In the genomic region with DNA sequence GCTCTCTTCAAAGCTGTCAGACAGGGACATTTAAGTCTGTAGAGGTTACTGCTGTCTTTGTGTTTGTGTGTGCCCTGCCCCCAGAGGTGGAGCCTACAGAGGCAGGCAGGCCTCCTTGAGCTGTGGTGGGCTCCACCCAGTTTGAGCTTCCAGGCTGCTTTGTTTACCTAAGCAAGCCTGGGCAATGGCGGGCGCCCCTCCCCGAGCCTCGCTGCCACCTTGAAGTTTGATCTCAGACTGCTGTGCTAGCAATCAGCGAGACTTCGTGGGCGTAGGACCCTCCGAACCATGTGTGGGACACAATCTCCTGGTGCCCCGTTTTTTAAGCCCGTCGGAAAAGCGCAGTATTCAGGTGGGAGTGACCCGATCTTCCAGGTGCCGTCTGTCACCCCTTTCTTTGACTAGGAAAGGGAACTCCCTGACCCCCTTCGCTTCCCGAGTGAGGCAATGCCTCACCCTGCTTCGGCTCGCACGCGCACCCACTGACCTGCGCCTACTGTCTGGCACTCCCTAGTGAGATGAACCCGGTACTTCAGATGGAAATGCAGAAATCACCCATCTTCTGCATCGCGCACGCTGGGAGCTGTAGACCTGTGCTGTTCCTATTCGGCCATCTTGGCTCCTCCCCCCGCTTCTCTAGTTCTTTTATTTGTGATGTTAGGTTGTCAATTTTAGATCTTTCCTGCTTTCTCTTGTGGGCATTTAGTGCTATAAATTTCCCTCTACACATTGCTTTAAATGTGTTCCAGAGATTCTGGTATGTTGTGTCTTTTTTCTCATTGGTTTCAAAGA, we compare ENCODE assay signal across 8 cellular contexts. TPM values are rescaled to one million over a fixed set of nuclear protein-coding genes. Genes with fewer than 3 reads are reported as not detected.
DNase-seq lines count a peak whose midpoint lies in the region; ATAC-seq and TF ChIP-seq lines count a peak whose summit lies in the region.
"Not testable (repeated sequence)": the region's sequence is repeated elsewhere in the genome, so short reads cannot be mapped to it uniquely, and the experiment has no call there.

No MANE protein-coding gene starts in this region.

- DNase-seq in DMS53 (lab: John Stamatoyannopoulos, UW) (peak; percentile 58), NCI-H1105 treated with DMSO at 0.1 percent for 48 hours (lab: John Stamatoyannopoulos, UW) (peak; percentile 26), NCI-H2171 (lab: John Stamatoyannopoulos, UW) (peak; percentile 7), NCI-H69 (lab: John Stamatoyannopoulos, UW) (peak; percentile 7)
- not testable (repeated sequence) for DNase-seq in HEK293T (ENCODE audit: extremely low spot score); Panc1 (ENCODE audit: low read depth, low spot score); stomach

- CTCF ChIA-PET in HEK293T (lab: Yijun Ruan, JAX); Panc1 (lab: Charles Lee): not testable (repeated sequence)

- not testable (repeated sequence) for H3K4me3 Mint-ChIP-seq in activated naive CD4-positive, alpha-beta T cell treated with anti-CD3 and anti-CD28 coated beads, Interleukin-2, amount 50 U/mL, for 24 hours

- not testable (repeated sequence) for H3K9me3 Mint-ChIP-seq in activated naive CD4-positive, alpha-beta T cell treated with anti-CD3 and anti-CD28 coated beads, Interleukin-2, amount 50 U/mL, for 24 hours

- H3K27me3 Mint-ChIP-seq in activated naive CD4-positive, alpha-beta T cell treated with anti-CD3 and anti-CD28 coated beads, Interleukin-2, amount 50 U/mL, for 24 hours, result not testable (repeated sequence)

- intact Hi-C loops in Panc1 (cut with micrococcal nuclease; ENCODE audit: unreplicated experiment); stomach (cut with DNase I; ENCODE audit: low total_unique reads): not testable (repeated sequence)

- ATAC-seq in Panc1, result not testable (repeated sequence)

- 60 to 83% (median 67%) methylated on average over 18 to 27 of the region's 27 CpGs for WGBS in stomach, 5 donors

- TF ChIP-seq CTCF in Panc1 (IDR thresholded peaks at IDR 0.05); stomach (IDR thresholded peaks at IDR 0.05): not testable (repeated sequence)

- H3K27ac Mint-ChIP-seq in activated naive CD4-positive, alpha-beta T cell treated with anti-CD3 and anti-CD28 coated beads, Interleukin-2, amount 50 U/mL, for 24 hours, result peak overlapping the region; percentile 46

- not testable (repeated sequence) for TF ChIP-seq EP300 in stomach (IDR thresholded peaks at IDR 0.05)

- not testable (repeated sequence) for H3K9me3 ChIP-seq in Panc1 (ENCODE audit: control insufficient read depth, insufficient read depth, low read depth, low read length); stomach

- not testable (repeated sequence) for H3K36me3 Mint-ChIP-seq in activated naive CD4-positive, alpha-beta T cell treated with anti-CD3 and anti-CD28 coated beads, Interleukin-2, amount 50 U/mL, for 24 hours

- in situ Hi-C loops in Panc1 (cut with HindIII; ENCODE audit: low pct_unique_long_range_greater_than_20kb, low sequenced_read_pairs), result not testable (repeated sequence)

- not testable (repeated sequence) for H3K27ac ChIP-seq in Panc1 (ENCODE audit: low read length); stomach

- not testable (repeated sequence) for H3K27me3 ChIP-seq in Panc1 (ENCODE audit: control insufficient read depth, insufficient read depth, low read length); stomach

- TF ChIP-seq POLR2A in stomach (IDR thresholded peaks at IDR 0.05), result not testable (repeated sequence)

- not testable (repeated sequence) for H3K4me1 ChIP-seq in Panc1 (ENCODE audit: control insufficient read depth, insufficient read depth, low read length); stomach

- POLR2A ChIA-PET in HEK293T (lab: Yijun Ruan, JAX); Panc1 (lab: Charles Lee): not testable (repeated sequence)

- BruUV-seq in Panc1 (replicated peaks; lab: Mats Ljungman, UMichigan), result not testable (repeated sequence)

- H3K4me3 ChIP-seq in Panc1 (ENCODE audit: low read depth in 2 of 2, low read length in 2 of 2), result peak overlapping the region; percentile 43 to 53
- peak overlapping the region in 3 of 4 donors; percentile 4 to 27 (median 4) for H3K4me3 ChIP-seq in stomach

- not testable (repeated sequence) for H3K36me3 ChIP-seq in Panc1 (ENCODE audit: control insufficient read depth, insufficient read depth, low read length); stomach

- H3K4me1 Mint-ChIP-seq in activated naive CD4-positive, alpha-beta T cell treated with anti-CD3 and anti-CD28 coated beads, Interleukin-2, amount 50 U/mL, for 24 hours, result not testable (repeated sequence)

TF ChIP-seq in HEK293T, 16 proteins besides CTCF, POLR2A, EP300 and RAD21:
- TF ChIP-seq L3MBTL2 (conservative IDR thresholded peaks at IDR 0.05), result peak; percentile 45

RNA-seq across cellular contexts. Expression of a gene that starts 32.5 kb away (rescaled TPM):
- total RNA-seq in Panc1 (2021; ENCODE audit: unreplicated experiment) (30.7 TPM), stomach (100 to 1,000 TPM in 1 of 5 donors, 10 to 100 TPM in 2, 1 to 10 TPM in 2; 6.2 to 108 (median 10.5) TPM)
- 19.0 TPM for polyA plus RNA-seq in Panc1 (2012; ENCODE audit: insufficient read length)
- polyA plus RNA-seq in stomach, result 1 to 10 TPM; 3.9 to 8.0 (median 7.0) TPM
